ENCODE assay signal across 2 cellular contexts in genomic region chr21:32470206-32470605, GRCh38.
TF ChIP-seq lines count a peak whose summit lies in the region.

No MANE protein-coding gene starts in this region.

TF ChIP-seq in A549, 52 proteins besides CTCF, POLR2A, EP300 and RAD21:
- TF ChIP-seq REST (IDR thresholded peaks at IDR 0.05), result no peak
- no peak for TF ChIP-seq HDAC2 (IDR thresholded peaks at IDR 0.05)
- no peak for TF ChIP-seq TP53 (CRISPR knock-in tag; IDR thresholded peaks at IDR 0.05)
- no peak for TF ChIP-seq TFCP2L1 (CRISPR knock-in tag; IDR thresholded peaks at IDR 0.05)

TF ChIP-seq in H1, 55 proteins besides CTCF, POLR2A, EP300 and RAD21:
- TF ChIP-seq NANOG (IDR thresholded peaks at IDR 0.05; ENCODE audit: insufficient read depth, low read depth, low read length, poor library complexity, severe bottlenecking) (no peak), RBBP5 (IDR thresholded peaks at IDR 0.05; ENCODE audit: borderline replicate concordance, low read depth, low read length) (no peak), KDM5A (IDR thresholded peaks at IDR 0.05; ENCODE audit: low read length) (no peak), SAP30 (IDR thresholded peaks at IDR 0.05; ENCODE audit: insufficient read depth, insufficient replicate concordance, low read length) (no peak), RXRA (IDR thresholded peaks at IDR 0.05; ENCODE audit: insufficient read depth, low read depth, low read length) (no peak)
